25 cellular contexts compared by ENCODE assay signal in genomic region chrX:111503594-111503993, GRCh38. TPM values are rescaled to one million over a fixed set of nuclear protein-coding genes. Genes with fewer than 3 reads are reported as not detected.
DNase-seq lines count a peak whose midpoint lies in the region; ATAC-seq, FAIRE-seq and TF ChIP-seq lines count a peak whose summit lies in the region.
"Had no signal": no experiment of that assay in that cellular context is flagged by ENCODE, and none has a peak within 500 bp of the region (broad histone marks: within the 10 kb centered on the region; RNA-seq: fewer than 3 reads in every experiment).

No MANE protein-coding gene starts in this region.

- H3K79me2 ChIP-seq in HepG2 (ENCODE audit: insufficient read depth, low read length) (no peaks in the 10 kb centered on the region), K562 (ENCODE audit: control insufficient read depth, insufficient read depth, low read length) (no peaks in the 10 kb centered on the region)

- in situ Hi-C loops in HepG2 (cut with HindIII; ENCODE audit: extremely low pct_ligation_motif_present, low pct_unique_long_range_greater_than_20kb) = no loop called here
- in situ Hi-C loops in K562 (cut with MboI) = no loop called here

- peaks cover 18% of the 10 kb centered on the region for H3K4me1 Mint-ChIP-seq in Caco-2 (ENCODE audit: low read depth, unreplicated experiment)
- peaks cover 45% of the 10 kb centered on the region for H3K4me1 Mint-ChIP-seq in mesothelial cell of epicardium
- H3K4me1 Mint-ChIP-seq: GM23338 had no signal

- 47% methylated on average over 2 of the region's 2 CpGs for WGBS in HepG2 (ENCODE audit: low lambda C conversion rate)
- WGBS in right lobe of liver (ENCODE audit: insufficient coverage, low coverage, low lambda C conversion rate, missing lambda C conversion rate) = 24% methylated on average over 2 of the region's 2 CpGs
- WGBS in K562 (ENCODE audit: insufficient coverage, low coverage, missing lambda C conversion rate) = 0% methylated on average over 2 of the region's 2 CpGs

- no peaks in the 10 kb centered on the region for H3K9me3 Mint-ChIP-seq in Caco-2 (ENCODE audit: unreplicated experiment)
- peaks cover 6% of the 10 kb centered on the region for H3K9me3 Mint-ChIP-seq in mesothelial cell of epicardium
- H3K9me3 Mint-ChIP-seq: CD4-positive, alpha-beta T cell; GM23338 had no signal

- intact Hi-C loops in HepG2 (cut with micrococcal nuclease; ENCODE audit: unreplicated experiment) (no loop called here), right lobe of liver (cut with DNase I) (no loop called here), Caco-2 (cut with micrococcal nuclease; ENCODE audit: unreplicated experiment) (no loop called here), K562 (cut with micrococcal nuclease) (no loop called here), Right ventricle myocardium superior (cut with DNase I) (no loop called here)

- TF ChIP-seq POLR2A in HepG2 (IDR thresholded peaks at IDR 0.05; ENCODE audit: insufficient read depth in 1 of 2, low read depth in 2 of 2, low read length in 2 of 2) (no peak), right lobe of liver (IDR thresholded peaks at IDR 0.05) (no peak), K562 (conservative IDR thresholded peaks at IDR 0.05) (no peak)

- TF ChIP-seq EP300 in HepG2 (IDR thresholded peaks at IDR 0.05; ENCODE audit: low read depth in 2 of 2, low read length in 2 of 2) = no peak
- TF ChIP-seq EP300 in HepG2 (CRISPR knock-in tag; IDR thresholded peaks at IDR 0.05; ENCODE audit: borderline replicate concordance) = no peak
- no peak for TF ChIP-seq EP300 in K562 (IDR thresholded peaks at IDR 0.05; ENCODE audit: low read length)

- TF ChIP-seq CTCF in HepG2 (CRISPR knock-in tag; IDR thresholded peaks at IDR 0.05) (no peak), right lobe of liver (IDR thresholded peaks at IDR 0.05) (no peak), Caco-2 (IDR thresholded peaks at IDR 0.05; ENCODE audit: insufficient read depth in 1 of 2, low read depth in 1 of 2, low read length in 1 of 2, severe bottlenecking in 1 of 2, unreplicated experiment in 1 of 2) (no peak), K562 (IDR thresholded peaks at IDR 0.05 in 2 of 3, conservative IDR thresholded peaks at IDR 0.05 in 1 of 3; ENCODE audit: insufficient read depth in 2 of 3, low read depth in 1 of 3, low read length in 3 of 3) (no peak), mesothelial cell of epicardium (IDR thresholded peaks at IDR 0.05; ENCODE audit: unreplicated experiment) (no peak)

- no peak for FAIRE-seq in HepG2 (lab: Jason Lieb, UNC)
- no peak for FAIRE-seq in K562 (lab: Jason Lieb, UNC)
- FAIRE-seq: GM12891, GM18507, H54 had no signal

- H2AFZ ChIP-seq in HepG2 (ENCODE audit: low read length) (no peak overlapping the region), K562 (ENCODE audit: low read depth, low read length) (no peak overlapping the region)
- H2AFZ ChIP-seq: GM23338 had no signal

- DNase-seq in HepG2 (ENCODE audit: low spot score) (no peak), right lobe of liver (no peak), Caco-2 (no peak), K562 (ENCODE audit: extremely low read depth in 1 of 4, low spot score in 3 of 4) (no peak), mesothelial cell of epicardium (ENCODE audit: low spot score in 2 of 2, unreplicated experiment in 2 of 2) (no peak), Right ventricle myocardium superior (no peak)
- DNase-seq in activated CD4-positive, alpha-beta T cell treated with anti-CD3 and anti-CD28 coated beads, Interleukin-2, amount 50 U/mL, for 1 hour = no peak
- DNase-seq: BE2C; CD4-positive, alpha-beta T cell; COR-L47; DMS53; DMS79 treated with DMSO at 0.1 percent for 48 hours; GF-D8; HFFc6 had no signal

- H4K20me1 ChIP-seq in HepG2 (ENCODE audit: insufficient read depth, low read length) = no peaks in the 10 kb centered on the region
- no peaks in the 10 kb centered on the region for H4K20me1 ChIP-seq in K562 (replicated peaks; ENCODE audit: control insufficient read depth, insufficient read depth, low read length)
- H4K20me1 ChIP-seq: BLaER1 treated with 17β-estradiol and CSF1 and Interleukin-3, amounts not matched to agents 10 nM and 100 nM had no signal

- H3K27me3 Mint-ChIP-seq in Caco-2 (ENCODE audit: insufficient read depth, unreplicated experiment) (no peaks in the 10 kb centered on the region), mesothelial cell of epicardium (ENCODE audit: low read depth) (no peaks in the 10 kb centered on the region)
- H3K27me3 Mint-ChIP-seq: CD4-positive, alpha-beta T cell had no signal

- H3K9me3 ChIP-seq in HepG2 (ENCODE audit: low read length) (no peaks in the 10 kb centered on the region), right lobe of liver (no peaks in the 10 kb centered on the region), Caco-2 (no peaks in the 10 kb centered on the region), K562 (replicated peaks; ENCODE audit: control insufficient read depth, insufficient read depth, low read depth, low read length) (no peaks in the 10 kb centered on the region)
- H3K9me3 ChIP-seq: BE2C; BLaER1 treated with 17β-estradiol and CSF1 and Interleukin-3, amounts not matched to agents 10 nM and 100 nM; HAP-1 had no signal

- H3K4me2 ChIP-seq in HepG2 (ENCODE audit: low read depth, low read length) (no peak overlapping the region), K562 (ENCODE audit: insufficient read depth, low read length) (no peak overlapping the region)
- H3K4me2 ChIP-seq: GM23338 had no signal

- CTCF ChIA-PET in HepG2 (lab: Yijun Ruan, JAX; ENCODE audit: low intra/inter-chr PET ratio, low total read pairs) = no interaction called here
- CTCF ChIA-PET in Caco-2 (lab: Charles Lee) = no interaction called here
- CTCF ChIA-PET in K562 (lab: Yijun Ruan, JAX; ENCODE audit: low intra/inter-chr PET ratio) = no interaction called here

- no peak overlapping the region for H3K4me3 Mint-ChIP-seq in Caco-2 (ENCODE audit: unreplicated experiment)
- no peak overlapping the region for H3K4me3 Mint-ChIP-seq in mesothelial cell of epicardium
- H3K4me3 Mint-ChIP-seq: CD4-positive, alpha-beta T cell; GM23338; HFFc6 had no signal

- ATAC-seq in HepG2 = no peak
- no peak for ATAC-seq in right lobe of liver
- ATAC-seq in K562 = no peak
- ATAC-seq in HG02938 (IDR thresholded peaks at IDR 0.05; ENCODE audit: unreplicated experiment) = no peak
- ATAC-seq in Right ventricle myocardium superior (ENCODE audit: poor library complexity) = no peak
- ATAC-seq: GM23338 had no signal

- H3K4me1 ChIP-seq in HepG2 (ENCODE audit: insufficient read depth, low read length) = no peaks in the 10 kb centered on the region
- H3K4me1 ChIP-seq in right lobe of liver = peaks cover 0 to 7% (median 0%) of the 10 kb centered on the region in 4 donors
- H3K4me1 ChIP-seq in Caco-2 = peaks cover 8% of the 10 kb centered on the region
- no peaks in the 10 kb centered on the region for H3K4me1 ChIP-seq in K562 (replicated peaks in 1 of 2; ENCODE audit: control insufficient read depth in 2 of 2, insufficient read depth in 2 of 2, low read length in 2 of 2)
- H3K4me1 ChIP-seq: BE2C, HAP-1 had no signal

- H3K9ac ChIP-seq in HepG2 (ENCODE audit: insufficient read depth, low read depth, low read length) = no peak overlapping the region
- no peak overlapping the region for H3K9ac ChIP-seq in K562 (ENCODE audit: insufficient read depth in 1 of 2, low read depth in 2 of 2, low read length in 2 of 2)
- H3K9ac ChIP-seq: BLaER1 treated with 17β-estradiol and CSF1 and Interleukin-3, amounts not matched to agents 10 nM and 100 nM had no signal

- H3K36me3 ChIP-seq in HepG2 (replicated peaks in 1 of 2; ENCODE audit: control insufficient read depth in 1 of 2, insufficient read depth in 2 of 2, low read length in 2 of 2) (no peaks in the 10 kb centered on the region), right lobe of liver (no peaks in the 10 kb centered on the region), Caco-2 (ENCODE audit: control insufficient read depth, insufficient read depth, low read length) (no peaks in the 10 kb centered on the region), K562 (ENCODE audit: control insufficient read depth, insufficient read depth, low read length) (no peaks in the 10 kb centered on the region)
- H3K36me3 ChIP-seq: BE2C; BLaER1 treated with 17β-estradiol and CSF1 and Interleukin-3, amounts not matched to agents 10 nM and 100 nM; HAP-1 had no signal

- POLR2A ChIA-PET in HepG2 (lab: Yijun Ruan, JAX) = no interaction called here
- POLR2A ChIA-PET in Caco-2 (lab: Charles Lee) = no interaction called here
- POLR2A ChIA-PET in K562 (lab: Yijun Ruan, JAX) = interaction anchor here (0.9 kb wide), 1 partner anchor 92 kb away, joined by 3 read pairs; no protein-coding TSS in a partner anchor

- H3K27ac Mint-ChIP-seq in Caco-2 (ENCODE audit: unreplicated experiment) (peak overlapping the region; percentile 9), mesothelial cell of epicardium (peak overlapping the region; percentile 71)
- H3K27ac Mint-ChIP-seq: CD14-positive monocyte; CD4-positive, alpha-beta T cell; GM23338; HFFc6 had no signal

- H3K27ac ChIP-seq in HepG2 (ENCODE audit: extremely low read length, insufficient read depth, low read length) (no peak overlapping the region), right lobe of liver (no peak overlapping the region), K562 (ENCODE audit: extremely low read depth, low read depth, low read length) (no peak overlapping the region)
- H3K27ac ChIP-seq: BLaER1 treated with 17β-estradiol and CSF1 and Interleukin-3, amounts not matched to agents 10 nM and 100 nM had no signal

- TF ChIP-seq RAD21 in HepG2 (CRISPR knock-in tag; IDR thresholded peaks at IDR 0.05) (no peak), K562 (CRISPR knock-in tag; conservative IDR thresholded peaks at IDR 0.05 in 1 of 2, IDR thresholded peaks at IDR 0.05 in 1 of 2) (no peak)

- no peaks in the 10 kb centered on the region for H3K9me1 ChIP-seq in K562 (ENCODE audit: control insufficient read depth, insufficient read depth, low read length)

- H3K36me3 Mint-ChIP-seq in Caco-2 (ENCODE audit: insufficient read depth, unreplicated experiment) = no peaks in the 10 kb centered on the region
- no peaks in the 10 kb centered on the region for H3K36me3 Mint-ChIP-seq in mesothelial cell of epicardium
- H3K36me3 Mint-ChIP-seq: CD14-positive monocyte had no signal

- BruUV-seq in HepG2 (replicated peaks; lab: Mats Ljungman, UMichigan) (no TSS peak), Caco-2 (replicated peaks; lab: Mats Ljungman, UMichigan) (no TSS peak), K562 (replicated peaks; lab: Mats Ljungman, UMichigan) (no TSS peak)

- H3K4me3 ChIP-seq in HepG2 (replicated peaks in 1 of 3; ENCODE audit: insufficient read depth in 1 of 3, low read depth in 2 of 3, low read length in 3 of 3) = no peak overlapping the region
- no peak overlapping the region for H3K4me3 ChIP-seq in right lobe of liver
- H3K4me3 ChIP-seq in Caco-2 (ENCODE audit: low read depth, low read length) = no peak overlapping the region
- H3K4me3 ChIP-seq in K562 = no peak overlapping the region
- H3K4me3 ChIP-seq: BLaER1 treated with 17β-estradiol and CSF1 and Interleukin-3, amounts not matched to agents 10 nM and 100 nM; GM23338; HAP-1 had no signal

- no peaks in the 10 kb centered on the region for H3K27me3 ChIP-seq in HepG2 (ENCODE audit: control insufficient read depth in 1 of 2, insufficient read depth in 2 of 2, low read length in 2 of 2)
- H3K27me3 ChIP-seq in right lobe of liver = no peaks in the 10 kb centered on the region
- no peaks in the 10 kb centered on the region for H3K27me3 ChIP-seq in Caco-2 (replicated peaks; ENCODE audit: control insufficient read depth, insufficient read depth, low read length)
- H3K27me3 ChIP-seq in K562 (ENCODE audit: control insufficient read depth in 2 of 2, insufficient read depth in 2 of 2, low read length in 2 of 2) = no peaks in the 10 kb centered on the region; a peak in 1 of 5 replicates
- H3K27me3 ChIP-seq: BE2C had no signal

RNA-seq across cellular contexts. Expression of gene SERTM2, which starts 7.9 kb away (rescaled TPM):
- total RNA-seq in HepG2 (2016; rRNA removed; fragmentation: Illumina TruSeq; extraction: Trizol) (not detected in 2 replicates), right lobe of liver (10 to 100 TPM in 2 of 6 experiments, under 1 TPM in 4; 0.06 to 29.1 (median 0.25) TPM), Caco-2 (2022) (1.1 and 1.4 TPM in 2 replicates), K562 (2014; rRNA removed) (not detected in 2 replicates), K562 (2014; rRNA removed; fragmentation: Illumina TruSeq; extraction: Trizol) (0.03 and 0.04 TPM in 2 replicates), K562 (2015; rRNA removed; fragmentation: Illumina TruSeq; extraction: Trizol) (0.08 TPM in 1 of 2 replicates, not detected in the other), K562 (2021) (not detected in 2 replicates), mesothelial cell of epicardium (3.6 to 3.8 TPM (median 3.7 TPM) in 3 replicates), Right ventricle myocardium superior (not detected)
- not detected in 2 replicates for total RNA-seq in HepG2 (2016; cell fraction: cytosol; rRNA removed; fragmentation: Illumina TruSeq; extraction: Trizol; ENCODE audit: low read depth)
- total RNA-seq in HepG2 (2016; cell fraction: insoluble cytoplasmic fraction; rRNA removed; fragmentation: Illumina TruSeq; extraction: Trizol) = not detected in 2 replicates
- not detected in 2 replicates for total RNA-seq in HepG2 (2016; cell fraction: membrane; rRNA removed; fragmentation: Illumina TruSeq; extraction: Trizol)
- total RNA-seq in HepG2 (2016; cell fraction: nucleus; rRNA removed; fragmentation: Illumina TruSeq; extraction: Trizol) = not detected in 2 replicates
- polyA plus RNA-seq in HepG2 (2011; rRNA removed) (not detected in 2 replicates), K562 (2011; rRNA removed) (0.35 and 0.37 TPM in 2 replicates), K562 (2014; fragmentation: Illumina TruSeq; extraction: Trizol) (0.04 TPM in 1 of 2 replicates, not detected in the other), K562 (2014; fragmentation: Nextera tagmentation; extraction: Ambion mirVana) (under 1 TPM; 0.01 to 0.04 TPM), K562 (2014; rRNA removed) (0.08 and 0.11 TPM in 2 replicates)
- polyA plus RNA-seq in HepG2 (2011; cell fraction: cytosol; rRNA removed) = not detected in 2 replicates
- not detected in 2 replicates for polyA plus RNA-seq in HepG2 (2011; cell fraction: nucleus; rRNA removed)
- not detected in 2 replicates for polyA plus RNA-seq in HepG2 (2012)
- not detected in 2 replicates for polyA plus RNA-seq in HepG2 (2016; cell fraction: cytosol; fragmentation: Illumina TruSeq; extraction: Trizol; ENCODE audit: low read depth)
- polyA plus RNA-seq in HepG2 (2016; cell fraction: insoluble cytoplasmic fraction; fragmentation: Illumina TruSeq; extraction: Trizol; ENCODE audit: low read depth) = not detected in 2 replicates
- polyA plus RNA-seq in HepG2 (2016; cell fraction: membrane; fragmentation: Illumina TruSeq; extraction: Trizol; ENCODE audit: low read depth) = not detected in 2 replicates
- not detected in 2 replicates for polyA plus RNA-seq in HepG2 (2016; cell fraction: nucleus; fragmentation: Illumina TruSeq; extraction: Trizol; ENCODE audit: insufficient read depth, low read depth)
- polyA minus RNA-seq in HepG2 (2011; rRNA and poly(A)+ RNA removed; ENCODE audit: low replicate concordance) = not detected in 2 replicates
- polyA minus RNA-seq in HepG2 (2011; cell fraction: cytosol; rRNA and poly(A)+ RNA removed) = not detected in 2 replicates
- polyA minus RNA-seq in HepG2 (2011; cell fraction: nucleus; rRNA and poly(A)+ RNA removed) = not detected in 2 replicates
- total RNA-seq in K562 (2011; cell fraction: chromatin; rRNA removed; ENCODE audit: low replicate concordance) = not detected in 2 replicates
- not detected in 2 replicates for total RNA-seq in K562 (2011; cell fraction: nucleolus; rRNA removed)
- total RNA-seq in K562 (2011; cell fraction: nucleoplasm; rRNA removed) = not detected in 2 replicates
- polyA plus RNA-seq in K562 (2011; cell fraction: cytosol; rRNA removed) = 0.01 and 0.06 TPM in 2 replicates
- 0.23 and 0.67 TPM in 2 replicates for polyA plus RNA-seq in K562 (2011; cell fraction: nucleus; rRNA removed)
- polyA plus RNA-seq in K562 (2012) = 0.04 and 0.07 TPM in 2 replicates
- polyA minus RNA-seq in K562 (2011; rRNA and poly(A)+ RNA removed) = 0.07 and 0.09 TPM in 2 replicates
- polyA minus RNA-seq in K562 (2011; cell fraction: cytosol; rRNA and poly(A)+ RNA removed) = not detected in 2 replicates
- polyA minus RNA-seq in K562 (2011; cell fraction: nucleus; rRNA and poly(A)+ RNA removed) = 0.13 and 1.3 TPM in 2 replicates
- total RNA-seq: A172; CD4-positive, alpha-beta T cell; Daoy; G401; HFFc6 had no signal
- polyA plus RNA-seq: CD14-positive monocyte had no signal

Comparison
In these comparisons a context has a peak if more than half of its experiments do, and no peak if none do; other contexts are left out.
1. Of the 241 proteins assayed by ChIP-seq in both HepG2 and K562: peak only in HepG2: none; only in K562: MAFG; in both: MAFF and MAFK; in neither: 238.